In genomic region chr7:7569113-7569527, GRCh38 we compare ENCODE assay signal across 8 cellular contexts. TPM values are rescaled to one million over a fixed set of nuclear protein-coding genes. Genes with fewer than 3 reads are reported as not detected.
DNase-seq lines count a peak whose midpoint lies in the region; ATAC-seq, FAIRE-seq and TF ChIP-seq lines count a peak whose summit lies in the region.

No MANE protein-coding gene starts in this region.

- intact Hi-C loops in activated T-helper 1 cell treated with anti-CD3 and anti-CD28 coated beads, Interleukin-12 subunit alpha, Interleukin-12 subunit beta, Interleukin-2, Interleukin-4 antibody, amounts not matched to agents 30 ng/mL and 10 ng/mL and 1 ng/mL, durations not matched to agents 14 hours and 24 hours and 36 hours (cut with micrococcal nuclease): loop anchor here (2.0 to 10.0 kb wide), 5 partner anchors 16 to 628 kb away; partner anchors contain the start of gene RPA3
- intact Hi-C loops in uterus (cut with DNase I; ENCODE audit: low total_unique reads): no loop called here

- ATAC-seq in HG03354 (IDR thresholded peaks at IDR 0.05; ENCODE audit: poor library complexity, severe bottlenecking, unreplicated experiment) (peak; percentile 44), GM19397 (IDR thresholded peaks at IDR 0.05; ENCODE audit: unreplicated experiment) (no peak), HG03039 (IDR thresholded peaks at IDR 0.05; ENCODE audit: unreplicated experiment) (no peak)
- no peak for ATAC-seq in stimulated activated effector memory CD8-positive, alpha-beta T cell treated with anti-CD3 and anti-CD28 coated beads, Interleukin-12 subunit alpha, Interleukin-12 subunit beta, amount 100 ng/mL, for 72 hours

- H3K27me3 ChIP-seq in BE2C (no peaks in the 10 kb centered on the region), uterus (no peaks in the 10 kb centered on the region)

- H3K4me3 Mint-ChIP-seq in activated T-helper 1 cell treated with anti-CD3 and anti-CD28 coated beads, Interleukin-12 subunit alpha, Interleukin-12 subunit beta, Interleukin-2, Interleukin-4 antibody, amounts not matched to agents 30 ng/mL and 10 ng/mL and 1 ng/mL, durations not matched to agents 14 hours and 24 hours and 36 hours: peak overlapping the region; percentile 88
- no peak overlapping the region for H3K4me3 Mint-ChIP-seq in stimulated activated effector memory CD8-positive, alpha-beta T cell treated with anti-CD3 and anti-CD28 coated beads, Interleukin-12 subunit alpha, Interleukin-12 subunit beta, amount 100 ng/mL, for 72 hours

- H3K4me1 Mint-ChIP-seq in activated T-helper 1 cell treated with anti-CD3 and anti-CD28 coated beads, Interleukin-12 subunit alpha, Interleukin-12 subunit beta, Interleukin-2, Interleukin-4 antibody, amounts not matched to agents 30 ng/mL and 10 ng/mL and 1 ng/mL, durations not matched to agents 14 hours and 24 hours and 36 hours (ENCODE audit: low read depth): peaks cover 42% of the 10 kb centered on the region
- peaks cover 28% of the 10 kb centered on the region for H3K4me1 Mint-ChIP-seq in stimulated activated effector memory CD8-positive, alpha-beta T cell treated with anti-CD3 and anti-CD28 coated beads, Interleukin-12 subunit alpha, Interleukin-12 subunit beta, amount 100 ng/mL, for 72 hours

- TF ChIP-seq CTCF in BE2C (IDR thresholded peaks at IDR 0.05; ENCODE audit: low read depth, low read length) (no peak), uterus (IDR thresholded peaks at IDR 0.05) (no peak)

- no peak for DNase-seq in BE2C
- DNase-seq in GM19239 (ENCODE audit: insufficient read length, low spot score): peak; percentile 44
- no peak for DNase-seq in activated T-helper 1 cell treated with anti-CD3 and anti-CD28 coated beads, Interleukin-12 subunit alpha, Interleukin-12 subunit beta, Interleukin-2, Interleukin-4 antibody, amounts not matched to agents 30 ng/mL and 10 ng/mL and 1 ng/mL, durations not matched to agents 14 hours and 24 hours and 36 hours (ENCODE audit: low spot score)
- no peak for DNase-seq in stimulated activated effector memory CD8-positive, alpha-beta T cell treated with anti-CD3 and anti-CD28 coated beads, Interleukin-12 subunit alpha, Interleukin-12 subunit beta, amount 100 ng/mL, for 72 hours (ENCODE audit: low spot score in 2 of 2)
- DNase-seq in uterus: no peak

- H3K9me3 ChIP-seq in BE2C (no peaks in the 10 kb centered on the region), uterus (no peaks in the 10 kb centered on the region)

- H3K36me3 ChIP-seq in BE2C: peaks cover 21% of the 10 kb centered on the region
- H3K36me3 ChIP-seq in uterus: no peaks in the 10 kb centered on the region

- H3K27ac Mint-ChIP-seq in activated T-helper 1 cell treated with anti-CD3 and anti-CD28 coated beads, Interleukin-12 subunit alpha, Interleukin-12 subunit beta, Interleukin-2, Interleukin-4 antibody, amounts not matched to agents 30 ng/mL and 10 ng/mL and 1 ng/mL, durations not matched to agents 14 hours and 24 hours and 36 hours: peak overlapping the region; percentile 66
- peak overlapping the region; percentile 85 for H3K27ac Mint-ChIP-seq in stimulated activated effector memory CD8-positive, alpha-beta T cell treated with anti-CD3 and anti-CD28 coated beads, Interleukin-12 subunit alpha, Interleukin-12 subunit beta, amount 100 ng/mL, for 72 hours

- FAIRE-seq in GM19239 (lab: Jason Lieb, UNC): peak; percentile 80

- peaks cover 30% of the 10 kb centered on the region for H3K36me3 Mint-ChIP-seq in activated T-helper 1 cell treated with anti-CD3 and anti-CD28 coated beads, Interleukin-12 subunit alpha, Interleukin-12 subunit beta, Interleukin-2, Interleukin-4 antibody, amounts not matched to agents 30 ng/mL and 10 ng/mL and 1 ng/mL, durations not matched to agents 14 hours and 24 hours and 36 hours (ENCODE audit: low read depth)
- peaks cover 20% of the 10 kb centered on the region for H3K36me3 Mint-ChIP-seq in stimulated activated effector memory CD8-positive, alpha-beta T cell treated with anti-CD3 and anti-CD28 coated beads, Interleukin-12 subunit alpha, Interleukin-12 subunit beta, amount 100 ng/mL, for 72 hours

- no peak for TF ChIP-seq POLR2A in uterus (IDR thresholded peaks at IDR 0.05)

- no peaks in the 10 kb centered on the region for H3K9me3 Mint-ChIP-seq in activated T-helper 1 cell treated with anti-CD3 and anti-CD28 coated beads, Interleukin-12 subunit alpha, Interleukin-12 subunit beta, Interleukin-2, Interleukin-4 antibody, amounts not matched to agents 30 ng/mL and 10 ng/mL and 1 ng/mL, durations not matched to agents 14 hours and 24 hours and 36 hours
- no peaks in the 10 kb centered on the region for H3K9me3 Mint-ChIP-seq in stimulated activated effector memory CD8-positive, alpha-beta T cell treated with anti-CD3 and anti-CD28 coated beads, Interleukin-12 subunit alpha, Interleukin-12 subunit beta, amount 100 ng/mL, for 72 hours

- H3K4me1 ChIP-seq in BE2C (no peaks in the 10 kb centered on the region; the same call in 1 of the 2 replicates), uterus (peaks cover 0 to 9% of the 10 kb centered on the region in 2 donors)

- H3K4me3 ChIP-seq in BE2C (ENCODE audit: low read depth, low read length) (0 out of 2 replicates have a peak overlapping the region, but pooled peaks have one; percentile 8), uterus (no peak overlapping the region)

- H3K27ac ChIP-seq in uterus: no peak overlapping the region

- H3K27me3 Mint-ChIP-seq in activated T-helper 1 cell treated with anti-CD3 and anti-CD28 coated beads, Interleukin-12 subunit alpha, Interleukin-12 subunit beta, Interleukin-2, Interleukin-4 antibody, amounts not matched to agents 30 ng/mL and 10 ng/mL and 1 ng/mL, durations not matched to agents 14 hours and 24 hours and 36 hours (ENCODE audit: insufficient read depth): no peaks in the 10 kb centered on the region

RNA-seq across cellular contexts. Expression of gene MIOS, which starts 2.4 kb away (rescaled TPM):
- polyA plus RNA-seq in BE2C (2012; ENCODE audit: insufficient read depth, insufficient read length, low read depth): 29.3 TPM
- total RNA-seq in activated T-helper 1 cell treated with anti-CD3 and anti-CD28 coated beads, Interleukin-12 subunit alpha, Interleukin-12 subunit beta, Interleukin-2, Interleukin-4 antibody, amounts not matched to agents 30 ng/mL and 10 ng/mL and 1 ng/mL, durations not matched to agents 14 hours and 24 hours and 36 hours: 29.6 and 31.6 TPM in 2 replicates
- 100 to 1,000 TPM in 1 of 4 donors, 10 to 100 TPM in 3; 13.2 to 124 (median 28.5) TPM for total RNA-seq in uterus

RNA-seq across cellular contexts. Expression of gene COL28A1, which starts 33.4 kb away (rescaled TPM):
- 0.49 TPM for polyA plus RNA-seq in BE2C (2012; ENCODE audit: insufficient read depth, insufficient read length, low read depth)
- total RNA-seq in activated T-helper 1 cell treated with anti-CD3 and anti-CD28 coated beads, Interleukin-12 subunit alpha, Interleukin-12 subunit beta, Interleukin-2, Interleukin-4 antibody, amounts not matched to agents 30 ng/mL and 10 ng/mL and 1 ng/mL, durations not matched to agents 14 hours and 24 hours and 36 hours: not detected in 2 replicates
- total RNA-seq in uterus: 1 to 10 TPM in 2 of 4 donors, under 1 TPM in 2; 0.26 to 6.8 (median 1.7) TPM
